In the genomic region with DNA sequence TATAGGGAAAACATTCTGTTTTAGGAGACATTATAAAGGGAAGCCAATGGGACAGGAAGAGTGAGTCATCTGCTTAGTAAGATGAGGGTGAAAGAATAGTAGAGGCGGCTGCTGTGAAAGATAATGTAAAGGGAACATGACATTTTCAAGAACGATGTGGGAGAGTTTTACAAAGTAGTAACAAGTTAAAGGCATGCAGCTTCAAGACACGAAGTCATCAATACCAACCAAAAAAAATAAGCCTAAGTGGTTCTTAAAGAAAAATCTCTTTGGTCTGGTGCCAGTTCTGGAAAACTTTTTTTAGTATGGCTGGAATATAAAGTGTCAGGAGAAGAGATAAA, we compare ENCODE assay signal across 10 cellular contexts. TPM values are rescaled to one million over a fixed set of nuclear protein-coding genes. Genes with fewer than 3 reads are reported as not detected.
A peak's percentile ranks its signal among the peaks of the same experiment; 100 is the strongest.
DNase-seq lines count a peak whose midpoint lies in the region; ATAC-seq, FAIRE-seq and TF ChIP-seq lines count a peak whose summit lies in the region.
"Had no signal": no experiment of that assay in that cellular context is flagged by ENCODE, and none has a peak within 500 bp of the region (broad histone marks: within the 10 kb centered on the region; RNA-seq: fewer than 3 reads in every experiment).

No MANE protein-coding gene starts in this region.

- CTCF ChIA-PET in activated CD8-positive, alpha-beta memory T cell treated with anti-CD3 and anti-CD28 coated beads, Interleukin-2, amount 10 ng/mL, durations not matched to agents 7 days and 5 days (lab: Charles Lee): interaction anchor here (1.2 kb wide), 1 partner anchor 14 kb away, joined by 3 read pairs; no protein-coding TSS in a partner anchor

- H3K27me3 ChIP-seq in heart right ventricle (no peaks in the 10 kb centered on the region), subcutaneous abdominal adipose tissue (ENCODE audit: control insufficient read depth in 5 of 5, insufficient read depth in 4 of 5, low read length in 5 of 5) (no peaks in the 10 kb centered on the region)
- H3K27me3 ChIP-seq: MG63 had no signal

- H3K9me3 Mint-ChIP-seq in activated CD8-positive, alpha-beta memory T cell treated with anti-CD3 and anti-CD28 coated beads, Interleukin-2, amount 10 ng/mL, durations not matched to agents 7 days and 5 days (ENCODE audit: low read depth): no peaks in the 10 kb centered on the region
- H3K9me3 Mint-ChIP-seq in activated T-helper 1 cell treated with anti-CD3 and anti-CD28 coated beads, Interleukin-12 subunit alpha, Interleukin-12 subunit beta, Interleukin-2, Interleukin-4 antibody, amounts not matched to agents 30 ng/mL and 10 ng/mL and 1 ng/mL, durations not matched to agents 14 hours and 24 hours and 36 hours: no peaks in the 10 kb centered on the region

- no peak for DNase-seq in activated CD8-positive, alpha-beta memory T cell treated with anti-CD3 and anti-CD28 coated beads, Interleukin-2, amount 10 ng/mL, durations not matched to agents 7 days and 5 days
- no peak for DNase-seq in activated CD8-positive, alpha-beta memory T cell treated with anti-CD3 and anti-CD28 coated beads, Interleukin-2, amount 50 U/mL, for 48 hours
- DNase-seq in activated T-helper 1 cell treated with anti-CD3 and anti-CD28 coated beads, Interleukin-12 subunit alpha, Interleukin-12 subunit beta, Interleukin-2, Interleukin-4 antibody, amounts not matched to agents 30 ng/mL and 10 ng/mL and 1 ng/mL, durations not matched to agents 14 hours and 24 hours and 36 hours (ENCODE audit: low spot score): no peak
- no peak for DNase-seq in heart right ventricle
- DNase-seq in NCI-H2081 treated with DMSO at 0.1 percent for 48 hours (lab: John Stamatoyannopoulos, UW): no peak
- no peak for DNase-seq in D721Med (ENCODE audit: insufficient read length, low spot score)
- no peak for DNase-seq in HK-2 (ENCODE audit: unreplicated experiment)
- DNase-seq: activated CD4-positive, CD25-positive, alpha-beta regulatory T cell treated with anti-CD3 and anti-CD28 coated beads, Interleukin-2, amount 50 U/mL, for 72 hours; MG63 had no signal

- H3K4me3 Mint-ChIP-seq in activated CD8-positive, alpha-beta memory T cell treated with anti-CD3 and anti-CD28 coated beads, Interleukin-2, amount 10 ng/mL, durations not matched to agents 7 days and 5 days: peak overlapping the region; percentile 24
- H3K4me3 Mint-ChIP-seq in activated T-helper 1 cell treated with anti-CD3 and anti-CD28 coated beads, Interleukin-12 subunit alpha, Interleukin-12 subunit beta, Interleukin-2, Interleukin-4 antibody, amounts not matched to agents 30 ng/mL and 10 ng/mL and 1 ng/mL, durations not matched to agents 14 hours and 24 hours and 36 hours: peak overlapping the region; percentile 40

- intact Hi-C loops in activated T-helper 1 cell treated with anti-CD3 and anti-CD28 coated beads, Interleukin-12 subunit alpha, Interleukin-12 subunit beta, Interleukin-2, Interleukin-4 antibody, amounts not matched to agents 30 ng/mL and 10 ng/mL and 1 ng/mL, durations not matched to agents 14 hours and 24 hours and 36 hours (cut with micrococcal nuclease): loop anchor here (1.0 kb wide), 1 partner anchor 8 kb away; no protein-coding TSS in a partner anchor
- intact Hi-C loops in heart right ventricle (cut with DNase I): no loop called here

- H3K27ac ChIP-seq in heart right ventricle: peak overlapping the region; percentile 24 to 100 (median 68)
- H3K27ac ChIP-seq in subcutaneous abdominal adipose tissue (ENCODE audit: low read depth, low read length): peak overlapping the region; percentile 22

- H3K4me1 ChIP-seq in heart right ventricle (peaks cover 8 to 89% (median 73%) of the 10 kb centered on the region in 9 donors), subcutaneous abdominal adipose tissue (ENCODE audit: control insufficient read depth in 5 of 5, insufficient read depth in 5 of 5, low read length in 5 of 5) (peaks cover 0 to 27% (median 21%) of the 10 kb centered on the region in 5 donors)

- peak; percentile 64 for ATAC-seq in activated CD8-positive, alpha-beta memory T cell treated with anti-CD3 and anti-CD28 coated beads, Interleukin-2, amount 10 ng/mL, durations not matched to agents 7 days and 5 days
- ATAC-seq in heart right ventricle: peak in 3 of 8 donors; percentile 25 to 47 (median 29)

- no peaks in the 10 kb centered on the region for H3K27me3 Mint-ChIP-seq in activated CD8-positive, alpha-beta memory T cell treated with anti-CD3 and anti-CD28 coated beads, Interleukin-2, amount 10 ng/mL, durations not matched to agents 7 days and 5 days
- no peaks in the 10 kb centered on the region for H3K27me3 Mint-ChIP-seq in activated T-helper 1 cell treated with anti-CD3 and anti-CD28 coated beads, Interleukin-12 subunit alpha, Interleukin-12 subunit beta, Interleukin-2, Interleukin-4 antibody, amounts not matched to agents 30 ng/mL and 10 ng/mL and 1 ng/mL, durations not matched to agents 14 hours and 24 hours and 36 hours (ENCODE audit: insufficient read depth)

- H3K27ac Mint-ChIP-seq in activated CD8-positive, alpha-beta memory T cell treated with anti-CD3 and anti-CD28 coated beads, Interleukin-2, amount 10 ng/mL, durations not matched to agents 7 days and 5 days: peak overlapping the region; percentile 83
- peak overlapping the region; percentile 82 for H3K27ac Mint-ChIP-seq in activated T-helper 1 cell treated with anti-CD3 and anti-CD28 coated beads, Interleukin-12 subunit alpha, Interleukin-12 subunit beta, Interleukin-2, Interleukin-4 antibody, amounts not matched to agents 30 ng/mL and 10 ng/mL and 1 ng/mL, durations not matched to agents 14 hours and 24 hours and 36 hours

- WGBS in heart right ventricle, 2 donors: 10 to 11% methylated on average over 3 of the region's 3 CpGs

- peak overlapping the region in 1 of 5 donors; percentile 1 for H3K9ac ChIP-seq in subcutaneous abdominal adipose tissue (ENCODE audit: low read length in 5 of 5)

- TF ChIP-seq CTCF in heart right ventricle (IDR thresholded peaks at IDR 0.05) (no peak), D721Med (IDR thresholded peaks at IDR 0.05; ENCODE audit: insufficient read depth, missing control alignments) (no peak)

- peaks cover 77% of the 10 kb centered on the region for H3K4me1 Mint-ChIP-seq in activated CD8-positive, alpha-beta memory T cell treated with anti-CD3 and anti-CD28 coated beads, Interleukin-2, amount 10 ng/mL, durations not matched to agents 7 days and 5 days
- peaks cover 78% of the 10 kb centered on the region for H3K4me1 Mint-ChIP-seq in activated T-helper 1 cell treated with anti-CD3 and anti-CD28 coated beads, Interleukin-12 subunit alpha, Interleukin-12 subunit beta, Interleukin-2, Interleukin-4 antibody, amounts not matched to agents 30 ng/mL and 10 ng/mL and 1 ng/mL, durations not matched to agents 14 hours and 24 hours and 36 hours (ENCODE audit: low read depth)

- no peak for FAIRE-seq in D721Med (lab: Jason Lieb, UNC)

- H3K4me3 ChIP-seq in heart right ventricle: no peak overlapping the region
- H3K4me3 ChIP-seq in subcutaneous abdominal adipose tissue (ENCODE audit: low read depth in 1 of 5, low read length in 5 of 5): no peak overlapping the region
- H3K4me3 ChIP-seq: MG63 had no signal

- peaks cover 76% of the 10 kb centered on the region for H3K36me3 Mint-ChIP-seq in activated CD8-positive, alpha-beta memory T cell treated with anti-CD3 and anti-CD28 coated beads, Interleukin-2, amount 10 ng/mL, durations not matched to agents 7 days and 5 days
- H3K36me3 Mint-ChIP-seq in activated T-helper 1 cell treated with anti-CD3 and anti-CD28 coated beads, Interleukin-12 subunit alpha, Interleukin-12 subunit beta, Interleukin-2, Interleukin-4 antibody, amounts not matched to agents 30 ng/mL and 10 ng/mL and 1 ng/mL, durations not matched to agents 14 hours and 24 hours and 36 hours (ENCODE audit: low read depth): peaks cover 60% of the 10 kb centered on the region

- H3K9me3 ChIP-seq in heart right ventricle (no peaks in the 10 kb centered on the region), subcutaneous abdominal adipose tissue (ENCODE audit: control insufficient read depth in 5 of 5, low read length in 5 of 5) (no peaks in the 10 kb centered on the region)
- H3K9me3 ChIP-seq: MG63 had no signal

- H3K36me3 ChIP-seq in heart right ventricle (peaks cover 0 to 95% (median 52%) of the 10 kb centered on the region in 9 donors), subcutaneous abdominal adipose tissue (ENCODE audit: control insufficient read depth in 5 of 5, insufficient read depth in 5 of 5, low read length in 5 of 5) (peaks cover 36 to 59% (median 50%) of the 10 kb centered on the region in 5 donors)

RNA-seq across cellular contexts. Expression of gene GSTO1, which starts 6.1 kb away (rescaled TPM):
- total RNA-seq in activated CD8-positive, alpha-beta memory T cell treated with anti-CD3 and anti-CD28 coated beads, Interleukin-2, amount 10 ng/mL, durations not matched to agents 7 days and 5 days: 100 to 1,000 TPM; 128 to 161 TPM
- total RNA-seq in activated T-helper 1 cell treated with anti-CD3 and anti-CD28 coated beads, Interleukin-12 subunit alpha, Interleukin-12 subunit beta, Interleukin-2, Interleukin-4 antibody, amounts not matched to agents 30 ng/mL and 10 ng/mL and 1 ng/mL, durations not matched to agents 14 hours and 24 hours and 36 hours: 125 TPM in 2 replicates
- total RNA-seq in heart right ventricle: 100 to 1,000 TPM; 161 to 372 (median 220) TPM
- 100 to 1,000 TPM; 339 to 570 TPM for polyA plus RNA-seq in heart right ventricle

RNA-seq across cellular contexts. Expression of gene GSTO2, which starts 8.2 kb away (rescaled TPM):
- total RNA-seq in activated CD8-positive, alpha-beta memory T cell treated with anti-CD3 and anti-CD28 coated beads, Interleukin-2, amount 10 ng/mL, durations not matched to agents 7 days and 5 days: 1 to 10 TPM in 1 of 2 experiments, under 1 TPM in 1; 0.96 to 1.3 TPM
- 1.1 and 1.2 TPM in 2 replicates for total RNA-seq in activated T-helper 1 cell treated with anti-CD3 and anti-CD28 coated beads, Interleukin-12 subunit alpha, Interleukin-12 subunit beta, Interleukin-2, Interleukin-4 antibody, amounts not matched to agents 30 ng/mL and 10 ng/mL and 1 ng/mL, durations not matched to agents 14 hours and 24 hours and 36 hours
- 1 to 10 TPM in 4 of 10 donors, under 1 TPM in 6; 0.57 to 1.6 (median 0.97) TPM for total RNA-seq in heart right ventricle
- under 1 TPM; 0.25 to 0.51 TPM for polyA plus RNA-seq in heart right ventricle

RNA-seq across cellular contexts. Expression of gene CFAP43, which starts 28.6 kb away (rescaled TPM):
- total RNA-seq in activated CD8-positive, alpha-beta memory T cell treated with anti-CD3 and anti-CD28 coated beads, Interleukin-2, amount 10 ng/mL, durations not matched to agents 7 days and 5 days: not detected
- total RNA-seq in activated T-helper 1 cell treated with anti-CD3 and anti-CD28 coated beads, Interleukin-12 subunit alpha, Interleukin-12 subunit beta, Interleukin-2, Interleukin-4 antibody, amounts not matched to agents 30 ng/mL and 10 ng/mL and 1 ng/mL, durations not matched to agents 14 hours and 24 hours and 36 hours: not detected in 2 replicates
- total RNA-seq in heart right ventricle: under 1 TPM in 4 of 10 donors, not detected in 6; 0.09 to 0.15 (median 0.12) TPM
- under 1 TPM; 0.06 to 0.37 TPM for polyA plus RNA-seq in heart right ventricle
